ENCODE assay signal across 1 cellular context in genomic region chr16:50445603-50446250, GRCh38.
A peak's percentile ranks its signal among the peaks of the same experiment; 100 is the strongest.
TF ChIP-seq lines count a peak whose summit lies in the region.

No MANE protein-coding gene starts in this region.

TF ChIP-seq in H1, 55 proteins besides CTCF, POLR2A, EP300 and RAD21:
- TF ChIP-seq POU5F1 (IDR thresholded peaks at IDR 0.05; ENCODE audit: low read depth, low read length), result peak; percentile 23; the same call in 1 of the 2 replicates
- TF ChIP-seq, protein P1, sequence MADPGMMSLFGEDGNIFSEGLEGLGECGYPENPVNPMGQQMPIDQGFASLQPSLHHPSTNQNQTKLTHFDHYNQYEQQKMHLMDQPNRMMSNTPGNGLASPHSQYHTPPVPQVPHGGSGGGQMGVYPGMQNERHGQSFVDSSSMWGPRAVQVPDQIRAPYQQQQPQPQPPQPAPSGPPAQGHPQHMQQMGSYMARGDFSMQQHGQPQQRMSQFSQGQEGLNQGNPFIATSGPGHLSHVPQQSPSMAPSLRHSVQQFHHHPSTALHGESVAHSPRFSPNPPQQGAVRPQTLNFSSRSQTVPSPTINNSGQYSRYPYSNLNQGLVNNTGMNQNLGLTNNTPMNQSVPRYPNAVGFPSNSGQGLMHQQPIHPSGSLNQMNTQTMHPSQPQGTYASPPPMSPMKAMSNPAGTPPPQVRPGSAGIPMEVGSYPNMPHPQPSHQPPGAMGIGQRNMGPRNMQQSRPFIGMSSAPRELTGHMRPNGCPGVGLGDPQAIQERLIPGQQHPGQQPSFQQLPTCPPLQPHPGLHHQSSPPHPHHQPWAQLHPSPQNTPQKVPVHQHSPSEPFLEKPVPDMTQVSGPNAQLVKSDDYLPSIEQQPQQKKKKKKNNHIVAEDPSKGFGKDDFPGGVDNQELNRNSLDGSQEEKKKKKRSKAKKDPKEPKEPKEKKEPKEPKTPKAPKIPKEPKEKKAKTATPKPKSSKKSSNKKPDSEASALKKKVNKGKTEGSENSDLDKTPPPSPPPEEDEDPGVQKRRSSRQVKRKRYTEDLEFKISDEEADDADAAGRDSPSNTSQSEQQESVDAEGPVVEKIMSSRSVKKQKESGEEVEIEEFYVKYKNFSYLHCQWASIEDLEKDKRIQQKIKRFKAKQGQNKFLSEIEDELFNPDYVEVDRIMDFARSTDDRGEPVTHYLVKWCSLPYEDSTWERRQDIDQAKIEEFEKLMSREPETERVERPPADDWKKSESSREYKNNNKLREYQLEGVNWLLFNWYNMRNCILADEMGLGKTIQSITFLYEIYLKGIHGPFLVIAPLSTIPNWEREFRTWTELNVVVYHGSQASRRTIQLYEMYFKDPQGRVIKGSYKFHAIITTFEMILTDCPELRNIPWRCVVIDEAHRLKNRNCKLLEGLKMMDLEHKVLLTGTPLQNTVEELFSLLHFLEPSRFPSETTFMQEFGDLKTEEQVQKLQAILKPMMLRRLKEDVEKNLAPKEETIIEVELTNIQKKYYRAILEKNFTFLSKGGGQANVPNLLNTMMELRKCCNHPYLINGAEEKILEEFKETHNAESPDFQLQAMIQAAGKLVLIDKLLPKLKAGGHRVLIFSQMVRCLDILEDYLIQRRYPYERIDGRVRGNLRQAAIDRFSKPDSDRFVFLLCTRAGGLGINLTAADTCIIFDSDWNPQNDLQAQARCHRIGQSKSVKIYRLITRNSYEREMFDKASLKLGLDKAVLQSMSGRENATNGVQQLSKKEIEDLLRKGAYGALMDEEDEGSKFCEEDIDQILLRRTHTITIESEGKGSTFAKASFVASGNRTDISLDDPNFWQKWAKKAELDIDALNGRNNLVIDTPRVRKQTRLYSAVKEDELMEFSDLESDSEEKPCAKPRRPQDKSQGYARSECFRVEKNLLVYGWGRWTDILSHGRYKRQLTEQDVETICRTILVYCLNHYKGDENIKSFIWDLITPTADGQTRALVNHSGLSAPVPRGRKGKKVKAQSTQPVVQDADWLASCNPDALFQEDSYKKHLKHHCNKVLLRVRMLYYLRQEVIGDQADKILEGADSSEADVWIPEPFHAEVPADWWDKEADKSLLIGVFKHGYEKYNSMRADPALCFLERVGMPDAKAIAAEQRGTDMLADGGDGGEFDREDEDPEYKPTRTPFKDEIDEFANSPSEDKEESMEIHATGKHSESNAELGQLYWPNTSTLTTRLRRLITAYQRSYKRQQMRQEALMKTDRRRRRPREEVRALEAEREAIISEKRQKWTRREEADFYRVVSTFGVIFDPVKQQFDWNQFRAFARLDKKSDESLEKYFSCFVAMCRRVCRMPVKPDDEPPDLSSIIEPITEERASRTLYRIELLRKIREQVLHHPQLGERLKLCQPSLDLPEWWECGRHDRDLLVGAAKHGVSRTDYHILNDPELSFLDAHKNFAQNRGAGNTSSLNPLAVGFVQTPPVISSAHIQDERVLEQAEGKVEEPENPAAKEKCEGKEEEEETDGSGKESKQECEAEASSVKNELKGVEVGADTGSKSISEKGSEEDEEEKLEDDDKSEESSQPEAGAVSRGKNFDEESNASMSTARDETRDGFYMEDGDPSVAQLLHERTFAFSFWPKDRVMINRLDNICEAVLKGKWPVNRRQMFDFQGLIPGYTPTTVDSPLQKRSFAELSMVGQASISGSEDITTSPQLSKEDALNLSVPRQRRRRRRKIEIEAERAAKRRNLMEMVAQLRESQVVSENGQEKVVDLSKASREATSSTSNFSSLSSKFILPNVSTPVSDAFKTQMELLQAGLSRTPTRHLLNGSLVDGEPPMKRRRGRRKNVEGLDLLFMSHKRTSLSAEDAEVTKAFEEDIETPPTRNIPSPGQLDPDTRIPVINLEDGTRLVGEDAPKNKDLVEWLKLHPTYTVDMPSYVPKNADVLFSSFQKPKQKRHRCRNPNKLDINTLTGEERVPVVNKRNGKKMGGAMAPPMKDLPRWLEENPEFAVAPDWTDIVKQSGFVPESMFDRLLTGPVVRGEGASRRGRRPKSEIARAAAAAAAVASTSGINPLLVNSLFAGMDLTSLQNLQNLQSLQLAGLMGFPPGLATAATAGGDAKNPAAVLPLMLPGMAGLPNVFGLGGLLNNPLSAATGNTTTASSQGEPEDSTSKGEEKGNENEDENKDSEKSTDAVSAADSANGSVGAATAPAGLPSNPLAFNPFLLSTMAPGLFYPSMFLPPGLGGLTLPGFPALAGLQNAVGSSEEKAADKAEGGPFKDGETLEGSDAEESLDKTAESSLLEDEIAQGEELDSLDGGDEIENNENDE (IDR thresholded peaks at IDR 0.05; ENCODE audit: insufficient replicate concordance, low read length), result no peak
